ENCODE assay signal across 22 cellular contexts in genomic region chr6:147654103-147654845, GRCh38.
DNase-seq lines count a peak whose midpoint lies in the region; ATAC-seq and TF ChIP-seq lines count a peak whose summit lies in the region.
"Had no signal": no experiment of that assay in that cellular context is flagged by ENCODE, and none has a peak within 500 bp of the region (broad histone marks: within the 10 kb centered on the region; RNA-seq: fewer than 3 reads in every experiment).

No MANE protein-coding gene starts in this region.

- H3K27ac ChIP-seq in PC-3 (ENCODE audit: low read length): no peak overlapping the region
- H3K27ac ChIP-seq: PC-9, RWPE1 had no signal

- H4K20me1 ChIP-seq in PC-3 (ENCODE audit: low read length): no peaks in the 10 kb centered on the region

- no peaks in the 10 kb centered on the region for H3F3A ChIP-seq in PC-3 (ENCODE audit: low read length, unreplicated experiment)

- intact Hi-C loops in PC-3 (cut with micrococcal nuclease): no loop called here

- no peak overlapping the region for H3K4me2 ChIP-seq in PC-3 (ENCODE audit: low read length)
- H3K4me2 ChIP-seq: GM23338, PC-9 had no signal

- TF ChIP-seq CTCF in choroid plexus epithelial cell (conservative IDR thresholded peaks at IDR 0.05; ENCODE audit: low read depth, low read length) (no peak), PC-3 (conservative IDR thresholded peaks at IDR 0.05; ENCODE audit: low read depth, low read length) (no peak)

- H3K79me2 ChIP-seq in PC-3 (ENCODE audit: low read length): no peaks in the 10 kb centered on the region

- H3K4me1 ChIP-seq in PC-3 (ENCODE audit: insufficient read depth, low read length): no peaks in the 10 kb centered on the region

- no peak overlapping the region for H3K9ac ChIP-seq in PC-3 (ENCODE audit: low read length)

- ATAC-seq in left lobe of liver: no peak
- ATAC-seq in PC-3: no peak
- no peak for ATAC-seq in HG02981 (IDR thresholded peaks at IDR 0.05; ENCODE audit: unreplicated experiment)
- ATAC-seq in GM19035 (IDR thresholded peaks at IDR 0.05; ENCODE audit: unreplicated experiment): no peak
- ATAC-seq: GM23338 had no signal

- H3K9me2 ChIP-seq in PC-3 (replicated peaks; ENCODE audit: low read length): no peaks in the 10 kb centered on the region

- H3K27me3 ChIP-seq in PC-3 (ENCODE audit: low read length): no peaks in the 10 kb centered on the region

- DNase-seq in NCI-H2171 treated with DMSO at 0.1 percent for 48 hours (lab: John Stamatoyannopoulos, UW) (peak; percentile 26), NCI-H2171 (lab: John Stamatoyannopoulos, UW) (no peak), choroid plexus epithelial cell (ENCODE audit: low read depth) (peak; percentile 48), kidney glomerular epithelial cell (lab: John Stamatoyannopoulos, UW) (peak; percentile 2), left lobe of liver (ENCODE audit: low spot score) (no peak), PC-3 (no peak)
- DNase-seq: 8988T; CD4-positive, CD25-positive, alpha-beta regulatory T cell; COR-L47; GDM1; HCEC 1CT; MM.1S; NCI-H1092; NCI-H1436 treated with DMSO at 0.1 percent for 48 hours; NCI-H2029; NCI-H226; PC-9; SIG-M5 had no signal

- no peak overlapping the region for H2AFZ ChIP-seq in PC-3 (ENCODE audit: low read length)
- H2AFZ ChIP-seq: GM23338, PC-9 had no signal

- no peaks in the 10 kb centered on the region for H3K36me3 ChIP-seq in PC-3 (ENCODE audit: low read depth, low read length)

- POLR2A ChIA-PET in PC-3 (lab: Charles Lee; ENCODE audit: unreplicated experiment): no interaction called here

- H3K4me3 ChIP-seq in choroid plexus epithelial cell (ENCODE audit: low read depth, low read length): no peak overlapping the region
- H3K4me3 ChIP-seq in PC-3 (ENCODE audit: low read length): no peak overlapping the region
- H3K4me3 ChIP-seq: GM23338, PC-9 had no signal

- BruUV-seq in PC-3 (replicated peaks; lab: Mats Ljungman, UMichigan): no TSS peak

- no peaks in the 10 kb centered on the region for H3K9me3 ChIP-seq in PC-3 (ENCODE audit: low read length)

- CTCF ChIA-PET in PC-3 (lab: Charles Lee): no interaction called here

Comparison
In these comparisons a context has a peak if more than half of its experiments do, and no peak if none do; other contexts are left out.
1. DNase-seq: peak in NCI-H2171 treated with DMSO at 0.1 percent for 48 hours (single experiment), choroid plexus epithelial cell (single experiment) and kidney glomerular epithelial cell (single experiment); none in NCI-H2171 (single experiment), left lobe of liver (single experiment) and PC-3 (single experiment).